ENCODE assay signal across 39 cellular contexts in the genomic region with DNA sequence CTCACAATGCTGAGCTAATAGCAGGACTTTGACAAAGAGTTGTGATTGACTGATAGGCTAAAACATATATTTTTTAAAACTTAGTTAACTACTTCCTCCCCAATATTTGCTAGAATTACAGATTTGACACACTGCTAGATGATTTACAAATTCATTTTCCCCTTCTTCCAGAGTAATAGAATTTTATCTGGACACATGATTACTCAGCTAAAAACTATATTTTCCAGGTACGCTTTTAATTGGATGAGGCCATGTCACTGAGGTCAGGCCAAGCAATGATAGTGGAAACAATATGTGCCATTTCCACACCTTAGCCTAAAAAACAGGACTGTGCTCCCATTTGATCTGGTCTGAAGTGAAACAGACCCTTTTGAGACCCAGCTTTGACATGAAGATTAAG.
"Had no signal": no experiment of that assay in that cellular context is flagged by ENCODE, and none has a peak within 500 bp of the region (broad histone marks: within the 10 kb centered on the region; RNA-seq: fewer than 3 reads in every experiment).

No MANE protein-coding gene starts in this region.

- H3K4me3 Mint-ChIP-seq: activated naive CD4-positive, alpha-beta T cell treated with anti-CD3 and anti-CD28 coated beads for 36 hours; activated naive CD4-positive, alpha-beta T cell treated with anti-CD3 and anti-CD28 coated beads, Interleukin-2, amount 10 ng/mL, durations not matched to agents 7 days and 5 days; activated naive CD4-positive, alpha-beta T cell treated with anti-CD3 and anti-CD28 coated beads, Interleukin-2, amount 50 U/mL, for 24 hours; activated naive CD8-positive, alpha-beta T cell; activated naive CD8-positive, alpha-beta T cell treated with anti-CD3 and anti-CD28 coated beads for 36 hours; activated naive CD8-positive, alpha-beta T cell treated with anti-CD3 and anti-CD28 coated beads, Interleukin-2, amount 10 ng/mL, durations not matched to agents 7 days and 5 days; activated naive CD8-positive, alpha-beta T cell treated with anti-CD3 and anti-CD28 coated beads, Interleukin-2, amount 50 U/mL, for 24 hours; activated T-cell treated with anti-CD3 and anti-CD28 coated beads, Interleukin-2, amount 50 U/mL, for 24 hours; activated T-cell treated with anti-CD3 and anti-CD28 coated beads, Interleukin-2, amount 50 U/mL, for 4 hours; activated T-cell treated with anti-CD3 and anti-CD28 coated beads, Interleukin-2, amount 50 U/mL, for 72 hours; activated T-helper 1 cell treated with anti-CD3 and anti-CD28 coated beads, Interleukin-12 subunit alpha, Interleukin-12 subunit beta, Interleukin-2, Interleukin-4 antibody, amounts not matched to agents 30 ng/mL and 10 ng/mL and 1 ng/mL, durations not matched to agents 14 hours and 24 hours and 36 hours; activated T-helper 17 cell treated with anti-CD3 and anti-CD28 coated beads, Interleukin-2, amount 50 U/mL, for 72 hours; brain; central memory CD8-positive, alpha-beta T cell had no signal

- H3K36me3 Mint-ChIP-seq: activated naive CD4-positive, alpha-beta T cell treated with anti-CD3 and anti-CD28 coated beads, Interleukin-2, amount 10 ng/mL, durations not matched to agents 7 days and 5 days; activated naive CD4-positive, alpha-beta T cell treated with anti-CD3 and anti-CD28 coated beads, Interleukin-2, amount 50 U/mL, for 24 hours; activated naive CD8-positive, alpha-beta T cell treated with anti-CD3 and anti-CD28 coated beads, Interleukin-2, amount 10 ng/mL, durations not matched to agents 7 days and 5 days had no signal

- H3K27ac ChIP-seq: adrenal gland, ascending aorta, body of pancreas, brain microvascular endothelial cell, breast epithelium, cardiac muscle cell had no signal

- H3K4me1 Mint-ChIP-seq: activated naive CD4-positive, alpha-beta T cell treated with anti-CD3 and anti-CD28 coated beads, Interleukin-2, amount 10 ng/mL, durations not matched to agents 7 days and 5 days; activated naive CD4-positive, alpha-beta T cell treated with anti-CD3 and anti-CD28 coated beads, Interleukin-2, amount 50 U/mL, for 24 hours; activated naive CD8-positive, alpha-beta T cell treated with anti-CD3 and anti-CD28 coated beads for 36 hours; activated naive CD8-positive, alpha-beta T cell treated with anti-CD3 and anti-CD28 coated beads, Interleukin-2, amount 50 U/mL, for 24 hours; activated T-helper 17 cell treated with anti-CD3 and anti-CD28 coated beads, Interleukin-2, amount 50 U/mL, for 72 hours; central memory CD8-positive, alpha-beta T cell had no signal

- DNase-seq: activated effector memory CD4-positive, alpha-beta T cell treated with anti-CD3 and anti-CD28 coated beads, Interleukin-2, amount 50 U/mL, for 16 hours; activated effector memory CD4-positive, alpha-beta T cell treated with Interleukin-2 at 50 U/mL for 16 hours; activated gamma-delta T cell; activated gamma-delta T cell treated with Interleukin-2 at 50 U/mL for 16 hours; activated naive CD4-positive, alpha-beta T cell; activated naive CD4-positive, alpha-beta T cell treated with anti-CD3 and anti-CD28 coated beads for 36 hours; activated naive CD4-positive, alpha-beta T cell treated with anti-CD3 and anti-CD28 coated beads, Interleukin-2, amount 10 ng/mL, durations not matched to agents 7 days and 5 days; activated naive CD4-positive, alpha-beta T cell treated with anti-CD3 and anti-CD28 coated beads, Interleukin-2, amount 50 U/mL, for 16 hours; activated naive CD4-positive, alpha-beta T cell treated with Interleukin-2 at 50 U/mL for 16 hours; activated naive CD8-positive, alpha-beta T cell treated with anti-CD3 and anti-CD28 coated beads for 36 hours; activated naive CD8-positive, alpha-beta T cell treated with anti-CD3 and anti-CD28 coated beads, Interleukin-2, amount 10 ng/mL, durations not matched to agents 7 days and 5 days; activated naive CD8-positive, alpha-beta T cell treated with anti-CD3 and anti-CD28 coated beads, Interleukin-2, amount 50 U/mL, for 24 hours; activated T-cell treated with anti-CD3 and anti-CD28 coated beads, Interleukin-2, amount 50 U/mL, for 1 hour; activated T-cell treated with anti-CD3 and anti-CD28 coated beads, Interleukin-2, amount 50 U/mL, for 24 hours; activated T-cell treated with anti-CD3 and anti-CD28 coated beads, Interleukin-2, amount 50 U/mL, for 4 hours; activated T-cell treated with anti-CD3 and anti-CD28 coated beads, Interleukin-2, amount 50 U/mL, for 48 hours; activated T-cell treated with anti-CD3 and anti-CD28 coated beads, Interleukin-2, amount 50 U/mL, for 72 hours; adrenal gland; amniotic stem cell; amygdala; anterior cingulate cortex; aorta; body of pancreas; brain microvascular endothelial cell; central memory CD4-positive, alpha-beta T cell; cerebellar nuclear complex had no signal

- H3K9me3 Mint-ChIP-seq: activated naive CD4-positive, alpha-beta T cell treated with anti-CD3 and anti-CD28 coated beads for 36 hours; activated naive CD4-positive, alpha-beta T cell treated with anti-CD3 and anti-CD28 coated beads, Interleukin-2, amount 10 ng/mL, durations not matched to agents 7 days and 5 days; activated naive CD4-positive, alpha-beta T cell treated with anti-CD3 and anti-CD28 coated beads, Interleukin-2, amount 50 U/mL, for 24 hours; activated naive CD8-positive, alpha-beta T cell treated with anti-CD3 and anti-CD28 coated beads for 36 hours; activated naive CD8-positive, alpha-beta T cell treated with anti-CD3 and anti-CD28 coated beads, Interleukin-2, amount 10 ng/mL, durations not matched to agents 7 days and 5 days; activated naive CD8-positive, alpha-beta T cell treated with anti-CD3 and anti-CD28 coated beads, Interleukin-2, amount 50 U/mL, for 24 hours; activated T-cell treated with anti-CD3 and anti-CD28 coated beads, Interleukin-2, amount 50 U/mL, for 4 hours; activated T-helper 1 cell treated with anti-CD3 and anti-CD28 coated beads, Interleukin-12 subunit alpha, Interleukin-12 subunit beta, Interleukin-2, Interleukin-4 antibody, amounts not matched to agents 30 ng/mL and 10 ng/mL and 1 ng/mL, durations not matched to agents 14 hours and 24 hours and 36 hours; activated T-helper 17 cell treated with anti-CD3 and anti-CD28 coated beads, Interleukin-2, amount 50 U/mL, for 72 hours; activated T-helper 2 cell treated with anti-CD3 and anti-CD28 coated beads, Interferon-gamma antibody, Interleukin-2, Interleukin-4, amounts not matched to agents 10 μg/mL and 5 μg/mL and 100 μg/mL, durations not matched to agents 14 hours and 24 hours and 36 hours; central memory CD8-positive, alpha-beta T cell had no signal

- H3K4me1 ChIP-seq: adrenal gland, body of pancreas, breast epithelium had no signal

- FAIRE-seq: astrocyte, bronchial epithelial cell had no signal

- H3K36me3 ChIP-seq: adrenal gland, ascending aorta, brain microvascular endothelial cell, breast epithelium, cardiac muscle cell had no signal

- H3K27me3 Mint-ChIP-seq: activated naive CD4-positive, alpha-beta T cell treated with anti-CD3 and anti-CD28 coated beads, Interleukin-2, amount 10 ng/mL, durations not matched to agents 7 days and 5 days; activated naive CD4-positive, alpha-beta T cell treated with anti-CD3 and anti-CD28 coated beads, Interleukin-2, amount 50 U/mL, for 24 hours; activated naive CD8-positive, alpha-beta T cell; activated naive CD8-positive, alpha-beta T cell treated with anti-CD3 and anti-CD28 coated beads for 36 hours; activated naive CD8-positive, alpha-beta T cell treated with anti-CD3 and anti-CD28 coated beads, Interleukin-2, amount 50 U/mL, for 24 hours; activated T-cell treated with anti-CD3 and anti-CD28 coated beads, Interleukin-2, amount 50 U/mL, for 24 hours; activated T-helper 17 cell treated with anti-CD3 and anti-CD28 coated beads, Interleukin-2, amount 50 U/mL, for 72 hours; brain had no signal

- H3K27me3 ChIP-seq: adrenal gland, ascending aorta, body of pancreas, brain microvascular endothelial cell, breast epithelium, cardiac muscle cell had no signal

- H3K27ac Mint-ChIP-seq: activated naive CD4-positive, alpha-beta T cell treated with anti-CD3 and anti-CD28 coated beads for 36 hours; activated naive CD4-positive, alpha-beta T cell treated with anti-CD3 and anti-CD28 coated beads, Interleukin-2, amount 10 ng/mL, durations not matched to agents 7 days and 5 days; activated naive CD4-positive, alpha-beta T cell treated with anti-CD3 and anti-CD28 coated beads, Interleukin-2, amount 50 U/mL, for 24 hours; activated naive CD4-positive, alpha-beta T cell treated with anti-CD3 and anti-CD28 coated beads, Interleukin-2, amount 50 U/mL, for 72 hours; activated naive CD8-positive, alpha-beta T cell; activated naive CD8-positive, alpha-beta T cell treated with anti-CD3 and anti-CD28 coated beads for 36 hours; activated naive CD8-positive, alpha-beta T cell treated with anti-CD3 and anti-CD28 coated beads, Interleukin-2, amount 10 ng/mL, durations not matched to agents 7 days and 5 days; activated naive CD8-positive, alpha-beta T cell treated with anti-CD3 and anti-CD28 coated beads, Interleukin-2, amount 50 U/mL, for 24 hours; activated T-cell treated with anti-CD3 and anti-CD28 coated beads, Interleukin-2, amount 50 U/mL, for 24 hours; activated T-cell treated with anti-CD3 and anti-CD28 coated beads, Interleukin-2, amount 50 U/mL, for 72 hours; activated T-helper 1 cell treated with anti-CD3 and anti-CD28 coated beads, Interleukin-12 subunit alpha, Interleukin-12 subunit beta, Interleukin-2, Interleukin-4 antibody, amounts not matched to agents 30 ng/mL and 10 ng/mL and 1 ng/mL, durations not matched to agents 14 hours and 24 hours and 36 hours; activated T-helper 17 cell treated with anti-CD3 and anti-CD28 coated beads, Interleukin-2, amount 50 U/mL, for 72 hours; activated T-helper 2 cell treated with anti-CD3 and anti-CD28 coated beads, Interferon-gamma antibody, Interleukin-2, Interleukin-4, amounts not matched to agents 10 μg/mL and 5 μg/mL and 100 μg/mL, durations not matched to agents 14 hours and 24 hours and 36 hours; brain had no signal

- H3K9me3 ChIP-seq: adrenal gland, ascending aorta, body of pancreas, breast epithelium had no signal

- H3K4me3 ChIP-seq: adrenal gland, ascending aorta, body of pancreas, breast epithelium, cardiac muscle cell had no signal

- ATAC-seq: activated naive CD4-positive, alpha-beta T cell treated with anti-CD3 and anti-CD28 coated beads, Interleukin-2, amount 50 U/mL, for 72 hours; activated naive CD8-positive, alpha-beta T cell treated with anti-CD3 and anti-CD28 coated beads, Interleukin-2, amount 50 U/mL, for 24 hours; activated T-cell treated with anti-CD3 and anti-CD28 coated beads, Interleukin-2, amount 50 U/mL, for 4 hours; activated T-cell treated with anti-CD3 and anti-CD28 coated beads, Interleukin-2, amount 50 U/mL, for 72 hours; activated T-helper 17 cell treated with anti-CD3 and anti-CD28 coated beads, Interleukin-2, amount 50 U/mL, for 72 hours; body of pancreas had no signal
